In genomic region chr18:35371412-35372195, GRCh38 we compare ENCODE assay signal across 23 cellular contexts. TPM values are rescaled to one million over a fixed set of nuclear protein-coding genes. Genes with fewer than 3 reads are reported as not detected.
DNase-seq lines count a peak whose midpoint lies in the region; ATAC-seq and TF ChIP-seq lines count a peak whose summit lies in the region.
"Had no signal": no experiment of that assay in that cellular context is flagged by ENCODE, and none has a peak within 500 bp of the region (broad histone marks: within the 10 kb centered on the region; RNA-seq: fewer than 3 reads in every experiment).

No MANE protein-coding gene starts in this region.

- CTCF ChIA-PET in activated CD4-positive, alpha-beta T cell treated with anti-CD3 and anti-CD28 coated beads for 36 hours (lab: Charles Lee): interaction anchor here (2.3 kb wide), 1 partner anchor 15 kb away, joined by 6 read pairs; no protein-coding TSS in a partner anchor
- CTCF ChIA-PET in A673 (lab: Charles Lee): no interaction called here

- H3K9me3 Mint-ChIP-seq in activated CD4-positive, alpha-beta T cell treated with anti-CD3 and anti-CD28 coated beads for 36 hours (ENCODE audit: low read depth): no peaks in the 10 kb centered on the region
- H3K9me3 Mint-ChIP-seq: activated CD4-positive, alpha-beta T cell treated with anti-CD3 and anti-CD28 coated beads, Interleukin-2, amount 10 ng/mL, durations not matched to agents 24 days and 14 days; natural killer cell treated with Interleukin-12 subunit alpha and Interleukin-12 subunit beta and Interleukin-15 and Interleukin-18, amount 100 ng/mL, for 72 hours had no signal

- H3K79me2 ChIP-seq in osteoblast (ENCODE audit: insufficient read depth, low read length): no peaks in the 10 kb centered on the region

- no peaks in the 10 kb centered on the region for H4K20me1 ChIP-seq in osteoblast (ENCODE audit: insufficient read depth, low read length)

- TF ChIP-seq CTCF in epithelial cell of esophagus (IDR thresholded peaks at IDR 0.05; ENCODE audit: insufficient read depth, low read depth, low read length, missing control alignments): no peak
- TF ChIP-seq CTCF in osteoblast (IDR thresholded peaks at IDR 0.05; ENCODE audit: extremely low read depth, low read depth, low read length): no peak
- no peak for TF ChIP-seq CTCF in A673 (conservative IDR thresholded peaks at IDR 0.05; ENCODE audit: low read depth, low read length)

- H3K4me1 ChIP-seq in osteoblast (ENCODE audit: insufficient read depth, low read length): peaks cover 18% of the 10 kb centered on the region
- no peaks in the 10 kb centered on the region for H3K4me1 ChIP-seq in A673 (ENCODE audit: insufficient read depth, low read length, poor library complexity, severe bottlenecking)
- H3K4me1 ChIP-seq: ascending aorta had no signal

- no peak overlapping the region for H3K4me3 ChIP-seq in epithelial cell of esophagus (ENCODE audit: low read length)
- H3K4me3 ChIP-seq in osteoblast (ENCODE audit: insufficient read depth, low read length): no peak overlapping the region
- no peak overlapping the region for H3K4me3 ChIP-seq in A673 (ENCODE audit: low read depth, low read length, poor library complexity, severe bottlenecking)
- H3K4me3 ChIP-seq: ascending aorta, coronary artery, skin epidermis had no signal

- no peak for DNase-seq in activated CD4-positive, alpha-beta T cell treated with anti-CD3 and anti-CD28 coated beads for 36 hours
- no peak for DNase-seq in activated CD4-positive, alpha-beta T cell treated with anti-CD3 and anti-CD28 coated beads for 48 hours
- DNase-seq in LHCN-M2 (ENCODE audit: low read depth): peak; percentile 72
- peak; percentile 35 for DNase-seq in epithelial cell of esophagus (ENCODE audit: low read depth)
- DNase-seq in osteoblast (ENCODE audit: insufficient read length, low spot score, missing footprints): peak; percentile 97
- no peak for DNase-seq in A673 (ENCODE audit: low spot score)
- DNase-seq in GDM1 (lab: John Stamatoyannopoulos, UW): no peak
- DNase-seq: activated CD4-positive, alpha-beta T cell treated with anti-CD3 and anti-CD28 coated beads, Interleukin-2, amount 10 ng/mL, durations not matched to agents 24 days and 14 days; activated CD8-positive, alpha-beta memory T cell treated with anti-CD3 and anti-CD28 coated beads, Interleukin-2, amount 50 U/mL, for 48 hours; activated gamma-delta T cell treated with Interleukin-2 at 50 U/mL for 16 hours; NCI-H1417; NCI-H526; stimulated activated CD4-positive, alpha-beta T cell treated with anti-CD3 and anti-CD28 coated beads, Interleukin-2, amount 100 ng/mL, for 48 hours; SW 1271 had no signal

- peaks cover 13% of the 10 kb centered on the region for H3K4me1 Mint-ChIP-seq in activated CD4-positive, alpha-beta T cell treated with anti-CD3 and anti-CD28 coated beads for 36 hours

- H3K9me3 ChIP-seq in osteoblast (ENCODE audit: low read depth, low read length) (no peaks in the 10 kb centered on the region), A673 (ENCODE audit: low read depth, low read length, poor library complexity, severe bottlenecking) (no peaks in the 10 kb centered on the region)
- H3K9me3 ChIP-seq: ascending aorta had no signal

- no peaks in the 10 kb centered on the region for H3K36me3 Mint-ChIP-seq in activated CD4-positive, alpha-beta T cell treated with anti-CD3 and anti-CD28 coated beads for 36 hours (ENCODE audit: low read depth)
- H3K36me3 Mint-ChIP-seq: natural killer cell treated with Interleukin-12 subunit alpha and Interleukin-12 subunit beta and Interleukin-15 and Interleukin-18, amount 100 ng/mL, for 72 hours had no signal

- no peak overlapping the region for H3K4me3 Mint-ChIP-seq in activated CD4-positive, alpha-beta T cell treated with anti-CD3 and anti-CD28 coated beads for 36 hours
- H3K4me3 Mint-ChIP-seq: activated CD4-positive, alpha-beta T cell treated with anti-CD3 and anti-CD28 coated beads, Interleukin-2, amount 10 ng/mL, durations not matched to agents 24 days and 14 days; natural killer cell treated with Interleukin-12 subunit alpha and Interleukin-12 subunit beta and Interleukin-15 and Interleukin-18, amount 100 ng/mL, for 72 hours had no signal

- H3K36me3 ChIP-seq in osteoblast (ENCODE audit: insufficient read depth, low read length) (no peaks in the 10 kb centered on the region), A673 (ENCODE audit: insufficient read depth, low read length, poor library complexity, severe bottlenecking) (no peaks in the 10 kb centered on the region)
- H3K36me3 ChIP-seq: ascending aorta had no signal

- H3K27ac Mint-ChIP-seq in activated CD4-positive, alpha-beta T cell treated with anti-CD3 and anti-CD28 coated beads for 36 hours: no peak overlapping the region
- H3K27ac Mint-ChIP-seq: activated CD4-positive, alpha-beta T cell treated with anti-CD3 and anti-CD28 coated beads, Interleukin-2, amount 10 ng/mL, durations not matched to agents 24 days and 14 days; natural killer cell treated with Interleukin-12 subunit alpha and Interleukin-12 subunit beta and Interleukin-15 and Interleukin-18, amount 100 ng/mL, for 72 hours; progenitor cell of endocrine pancreas had no signal

- H3K27ac ChIP-seq in osteoblast (ENCODE audit: low read depth, low read length): peak overlapping the region; percentile 52
- no peak overlapping the region for H3K27ac ChIP-seq in A673 (ENCODE audit: low read depth, low read length, poor library complexity, severe bottlenecking)
- H3K27ac ChIP-seq: 22Rv1, ascending aorta, coronary artery, skin epidermis had no signal

- H2AFZ ChIP-seq in osteoblast (ENCODE audit: low read length): no peak overlapping the region

- peak; percentile 63 for ATAC-seq in activated CD4-positive, alpha-beta T cell treated with anti-CD3 and anti-CD28 coated beads for 36 hours
- ATAC-seq in HG03378 (IDR thresholded peaks at IDR 0.05; ENCODE audit: unreplicated experiment): no peak
- ATAC-seq: natural killer cell treated with Interleukin-12 subunit alpha and Interleukin-12 subunit beta and Interleukin-15 and Interleukin-18, amount 100 ng/mL, for 72 hours; Right ventricle myocardium inferior had no signal

- H3K27me3 ChIP-seq in osteoblast (ENCODE audit: insufficient read depth, low read length) (peaks cover 10% of the 10 kb centered on the region), A673 (replicated peaks; ENCODE audit: insufficient read depth, low read depth, low read length, poor library complexity) (no peaks in the 10 kb centered on the region)
- H3K27me3 ChIP-seq: ascending aorta had no signal

- no TSS peak for BruUV-seq in A673 (replicated peaks; lab: Mats Ljungman, UMichigan)

- no peaks in the 10 kb centered on the region for H3K27me3 Mint-ChIP-seq in activated CD4-positive, alpha-beta T cell treated with anti-CD3 and anti-CD28 coated beads for 36 hours
- H3K27me3 Mint-ChIP-seq: activated CD4-positive, alpha-beta T cell treated with anti-CD3 and anti-CD28 coated beads, Interleukin-2, amount 10 ng/mL, durations not matched to agents 24 days and 14 days; natural killer cell treated with Interleukin-12 subunit alpha and Interleukin-12 subunit beta and Interleukin-15 and Interleukin-18, amount 100 ng/mL, for 72 hours; progenitor cell of endocrine pancreas had no signal

- intact Hi-C loops in activated CD4-positive, alpha-beta T cell treated with anti-CD3 and anti-CD28 coated beads for 36 hours (cut with DNase I, micrococcal nuclease): no loop called here
- intact Hi-C loops in A673 (cut with micrococcal nuclease; ENCODE audit: unreplicated experiment): no loop called here

- peak overlapping the region; percentile 43 for H3K4me2 ChIP-seq in osteoblast (ENCODE audit: insufficient read depth, low read length)

- POLR2A ChIA-PET in activated CD4-positive, alpha-beta T cell treated with anti-CD3 and anti-CD28 coated beads for 36 hours (lab: Charles Lee): no interaction called here
- POLR2A ChIA-PET in A673 (lab: Charles Lee; ENCODE audit: low non-redundant PET): no interaction called here

RNA-seq across cellular contexts. Expression of gene ZNF396, which starts 5.5 kb away (rescaled TPM):
- total RNA-seq in activated CD4-positive, alpha-beta T cell treated with anti-CD3 and anti-CD28 coated beads for 36 hours: 1 to 10 TPM in 1 of 2 experiments, under 1 TPM in 1; 0.47 to 1.1 TPM
- total RNA-seq in LHCN-M2 (2014; rRNA removed) (0.19 and 0.69 TPM in 2 replicates), osteoblast (1.8 and 3.3 TPM in 2 replicates), A673 (2021) (0.84 and 0.94 TPM in 2 replicates)
- 0.66 TPM for polyA plus RNA-seq in LHCN-M2 (2012)
- total RNA-seq: HT-29 had no signal

RNA-seq across cellular contexts. Expression of gene ZNF24, which starts 27.4 kb away (rescaled TPM):
- total RNA-seq in activated CD4-positive, alpha-beta T cell treated with anti-CD3 and anti-CD28 coated beads for 36 hours: 10 to 100 TPM; 31.7 to 50.9 TPM
- 28.0 and 33.3 TPM in 2 replicates for total RNA-seq in LHCN-M2 (2014; rRNA removed)
- polyA plus RNA-seq in LHCN-M2 (2012): 7.3 TPM
- total RNA-seq in osteoblast: 27.4 and 29.7 TPM in 2 replicates
- total RNA-seq in A673 (2021): 59.8 and 63.3 TPM in 2 replicates

Comparison
In these comparisons a context has a peak if more than half of its experiments do, and no peak if none do; other contexts are left out.
1. DNase-seq: peak in LHCN-M2 (single experiment), epithelial cell of esophagus (single experiment) and osteoblast (single experiment); none in activated CD4-positive, alpha-beta T cell treated with anti-CD3 and anti-CD28 coated beads for 36 hours (single experiment), activated CD4-positive, alpha-beta T cell treated with anti-CD3 and anti-CD28 coated beads for 48 hours (single experiment), A673 (single experiment) and GDM1 (single experiment).